ENCODE assay signal across 1 cellular context in genomic region chr3:144770813-144771400, GRCh38.
TF ChIP-seq lines count a peak whose summit lies in the region.

No MANE protein-coding gene starts in this region.

TF ChIP-seq in HCT116, 20 proteins besides CTCF, POLR2A, EP300 and RAD21 (continued from another document):
- TF ChIP-seq YY1 (IDR thresholded peaks at IDR 0.05; ENCODE audit: extremely low read depth, insufficient replicate concordance, low read depth, low read length), result no peak
- TF ChIP-seq JUND (IDR thresholded peaks at IDR 0.05), result no peak
- TF ChIP-seq EGR1 (IDR thresholded peaks at IDR 0.05; ENCODE audit: low read depth), result no peak
- TF ChIP-seq TCF7L2 (IDR thresholded peaks at IDR 0.05; ENCODE audit: borderline replicate concordance, extremely low read depth, insufficient read depth, insufficient read length), result no peak
- no peak for TF ChIP-seq CEBPB (IDR thresholded peaks at IDR 0.05; ENCODE audit: low read depth)
- TF ChIP-seq ZBTB33 (IDR thresholded peaks at IDR 0.05; ENCODE audit: extremely low read depth, insufficient replicate concordance, low read length), result no peak
- TF ChIP-seq EZH2 (IDR thresholded peaks at IDR 0.05), result no peak
TF ChIP-seq in HCT116: peak in this region for 0.
